Comparison of ENCODE assay signal across 16 cellular contexts in genomic region chr13:102839462-102839861, GRCh38.
"Had no signal": no experiment of that assay in that cellular context is flagged by ENCODE, and none has a peak within 500 bp of the region (broad histone marks: within the 10 kb centered on the region; RNA-seq: fewer than 3 reads in every experiment).

No MANE protein-coding gene starts in this region.

- ATAC-seq: foreskin keratinocyte, psoas muscle, sciatic nerve had no signal

- H3K27me3 ChIP-seq: foreskin keratinocyte, transverse colon had no signal

- DNase-seq: activated CD4-positive, alpha-beta T cell treated with anti-CD3 and anti-CD28 coated beads, Interleukin-2, amount 10 ng/mL, durations not matched to agents 7 days and 5 days; activated CD4-positive, CD25-positive, alpha-beta regulatory T cell; activated CD8-positive, alpha-beta memory T cell treated with anti-CD3 and anti-CD28 coated beads for 24 hours; amygdala; foreskin keratinocyte; left ventricle myocardium inferior; mesendoderm; occipital lobe; psoas muscle; stimulated activated naive CD4-positive, alpha-beta T cell; substantia nigra; transverse colon had no signal

- H3K4me3 Mint-ChIP-seq: activated CD4-positive, alpha-beta T cell treated with anti-CD3 and anti-CD28 coated beads, Interleukin-2, amount 10 ng/mL, durations not matched to agents 7 days and 5 days; activated naive CD4-positive, alpha-beta T cell treated with anti-CD3 and anti-CD28 coated beads, Interleukin-2, amount 50 U/mL, for 24 hours; nephron; T-helper 1 cell treated with Interleukin-12 subunit alpha and Interleukin-12 subunit beta and Interleukin-4 antibody, amounts not matched to agents 30 μg/mL and 1 μg/mL, for 36 hours had no signal

- H3K4me3 ChIP-seq: left ventricle myocardium inferior, psoas muscle, transverse colon had no signal

- H3K27ac ChIP-seq: foreskin keratinocyte, left ventricle myocardium inferior, psoas muscle, transverse colon had no signal

- H3K27ac Mint-ChIP-seq: activated CD4-positive, alpha-beta T cell treated with anti-CD3 and anti-CD28 coated beads, Interleukin-2, amount 10 ng/mL, durations not matched to agents 7 days and 5 days; activated naive CD4-positive, alpha-beta T cell treated with anti-CD3 and anti-CD28 coated beads, Interleukin-2, amount 50 U/mL, for 24 hours; nephron; T-helper 1 cell treated with Interleukin-12 subunit alpha and Interleukin-12 subunit beta and Interleukin-4 antibody, amounts not matched to agents 30 μg/mL and 1 μg/mL, for 36 hours had no signal

- H3K4me1 ChIP-seq: foreskin keratinocyte, left ventricle myocardium inferior, psoas muscle had no signal

- H3K27me3 Mint-ChIP-seq: activated CD4-positive, alpha-beta T cell treated with anti-CD3 and anti-CD28 coated beads, Interleukin-2, amount 10 ng/mL, durations not matched to agents 7 days and 5 days; activated naive CD4-positive, alpha-beta T cell treated with anti-CD3 and anti-CD28 coated beads, Interleukin-2, amount 50 U/mL, for 24 hours had no signal

- H3K9me3 Mint-ChIP-seq: activated CD4-positive, alpha-beta T cell treated with anti-CD3 and anti-CD28 coated beads, Interleukin-2, amount 10 ng/mL, durations not matched to agents 7 days and 5 days; activated naive CD4-positive, alpha-beta T cell treated with anti-CD3 and anti-CD28 coated beads, Interleukin-2, amount 50 U/mL, for 24 hours; nephron; T-helper 1 cell treated with Interleukin-12 subunit alpha and Interleukin-12 subunit beta and Interleukin-4 antibody, amounts not matched to agents 30 μg/mL and 1 μg/mL, for 36 hours had no signal

- H3K9me3 ChIP-seq: left ventricle myocardium inferior, psoas muscle, transverse colon had no signal
